Comparison of ENCODE assay signal across 8 cellular contexts in the genomic region with DNA sequence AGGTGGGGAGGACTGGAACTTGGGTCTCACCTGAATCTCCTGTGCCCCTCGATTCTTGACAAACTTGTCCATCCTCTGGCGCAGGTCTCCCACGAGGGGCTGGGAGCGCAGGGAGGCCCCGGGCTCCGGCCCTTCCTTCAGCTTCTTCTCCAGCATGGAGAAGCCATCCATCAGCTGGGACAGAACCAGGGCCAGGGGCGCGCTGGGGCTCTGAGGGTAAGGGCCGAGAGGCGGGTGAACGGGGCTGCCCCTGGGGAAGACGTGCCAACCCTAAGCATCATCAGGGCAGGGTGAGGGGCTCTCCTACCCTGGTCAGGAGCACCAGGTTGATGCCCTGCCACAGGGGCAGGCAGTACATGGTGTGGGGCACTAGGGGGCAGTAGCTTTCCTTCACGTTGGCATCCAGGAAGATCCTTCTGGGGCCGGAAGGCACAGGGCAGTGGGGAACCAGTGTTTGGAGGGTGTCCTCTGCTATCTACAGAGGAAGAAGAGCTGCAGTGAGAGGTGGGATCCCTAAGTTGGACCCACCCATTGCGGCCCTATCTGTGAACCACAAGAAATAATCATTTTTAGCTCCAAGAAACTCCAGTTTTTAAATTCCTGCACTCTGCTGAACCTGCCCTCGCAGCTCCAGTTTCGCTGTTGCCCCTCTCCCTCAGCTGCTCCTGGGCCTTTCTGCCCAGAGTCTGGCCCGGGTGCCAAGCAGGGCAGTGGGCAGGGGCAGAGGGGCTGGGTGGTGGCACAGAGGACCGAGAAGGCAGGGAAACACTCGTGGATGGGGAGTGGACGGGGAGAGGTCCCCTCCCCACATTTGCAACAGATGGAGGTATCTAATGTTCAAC. TPM values are rescaled to one million over a fixed set of nuclear protein-coding genes. Genes with fewer than 3 reads are reported as not detected.
DNase-seq lines count a peak whose midpoint lies in the region; ATAC-seq and TF ChIP-seq lines count a peak whose summit lies in the region.

No MANE protein-coding gene starts in this region.

- no peaks in the 10 kb centered on the region for H3K27me3 Mint-ChIP-seq in Calu3 (ENCODE audit: unreplicated experiment)
- H3K27me3 Mint-ChIP-seq in effector memory CD8-positive, alpha-beta T cell, result no peaks in the 10 kb centered on the region
- no peaks in the 10 kb centered on the region for H3K27me3 Mint-ChIP-seq in naive thymus-derived CD8-positive, alpha-beta T cell

- no peaks in the 10 kb centered on the region for H3K36me3 ChIP-seq in Karpas-422 (ENCODE audit: insufficient read depth, low read length)

- H3K4me3 ChIP-seq in Karpas-422 (ENCODE audit: low read length), result no peak overlapping the region

- H3K4me3 Mint-ChIP-seq in Calu3 (ENCODE audit: low read depth, unreplicated experiment), result no peak overlapping the region
- no peak overlapping the region for H3K4me3 Mint-ChIP-seq in effector memory CD8-positive, alpha-beta T cell
- no peak overlapping the region for H3K4me3 Mint-ChIP-seq in naive thymus-derived CD8-positive, alpha-beta T cell

- peak; percentile 54 for ATAC-seq in GM19455 (IDR thresholded peaks at IDR 0.05; ENCODE audit: unreplicated experiment)
- ATAC-seq in effector memory CD8-positive, alpha-beta T cell (replicated peaks), result peak; percentile 82
- ATAC-seq in naive thymus-derived CD8-positive, alpha-beta T cell, result peak; percentile 58 to 62
- no peak for ATAC-seq in GM21515 (IDR thresholded peaks at IDR 0.05; ENCODE audit: unreplicated experiment)

- H3K79me2 ChIP-seq in Karpas-422 (ENCODE audit: low read length), result no peaks in the 10 kb centered on the region

- no peak overlapping the region for H3K27ac ChIP-seq in Karpas-422 (ENCODE audit: low read length)
- no peak overlapping the region for H3K27ac ChIP-seq in VCaP

- no peaks in the 10 kb centered on the region for H3K27me3 ChIP-seq in Karpas-422 (ENCODE audit: low read length)

- peak; percentile 74 for TF ChIP-seq CTCF in Calu3 (IDR thresholded peaks at IDR 0.05; ENCODE audit: unreplicated experiment)
- peak; percentile 79 for TF ChIP-seq CTCF in VCaP (conservative IDR thresholded peaks at IDR 0.05)

- no peaks in the 10 kb centered on the region for H4K20me1 ChIP-seq in Karpas-422 (ENCODE audit: insufficient read depth, low read depth, low read length)

- H3K4me2 ChIP-seq in Karpas-422 (ENCODE audit: low read depth, low read length, poor library complexity, severe bottlenecking), result no peak overlapping the region

- intact Hi-C loops in Calu3 (cut with micrococcal nuclease; ENCODE audit: unreplicated experiment), result no loop called here

- DNase-seq in Calu3 (peak; percentile 56), Karpas-422 (peak; percentile 73), amniotic stem cell (lab: John Stamatoyannopoulos, UW) (no peak)
- DNase-seq in effector memory CD8-positive, alpha-beta T cell, result peak; percentile 35 to 47 (median 41)
- DNase-seq in naive thymus-derived CD8-positive, alpha-beta T cell, result peak in 5 of 10 donors; percentile 28 to 43 (median 35)

- no peaks in the 10 kb centered on the region for H3K9me2 ChIP-seq in Karpas-422 (replicated peaks; ENCODE audit: insufficient read depth, low read length)

- no peaks in the 10 kb centered on the region for H3K9me3 ChIP-seq in Karpas-422 (ENCODE audit: low read length)

- no peak overlapping the region for H3K27ac Mint-ChIP-seq in Calu3 (ENCODE audit: unreplicated experiment)
- peak overlapping the region; percentile 23 to 44 for H3K27ac Mint-ChIP-seq in effector memory CD8-positive, alpha-beta T cell
- no peak overlapping the region for H3K27ac Mint-ChIP-seq in naive thymus-derived CD8-positive, alpha-beta T cell

- CTCF ChIA-PET in Calu3 (lab: Charles Lee), result interaction anchor here (0.6 to 1.2 kb wide), 4 partner anchors 9 to 821 kb away, joined by 3 read pairs; a partner anchor contains a TSS

- no peaks in the 10 kb centered on the region for H3K4me1 Mint-ChIP-seq in Calu3 (ENCODE audit: low read depth, unreplicated experiment)
- H3K4me1 Mint-ChIP-seq in effector memory CD8-positive, alpha-beta T cell (ENCODE audit: low read depth in 2 of 2), result peaks cover 0 to 4% of the 10 kb centered on the region in 2 donors
- no peaks in the 10 kb centered on the region for H3K4me1 Mint-ChIP-seq in naive thymus-derived CD8-positive, alpha-beta T cell

- H3K36me3 Mint-ChIP-seq in Calu3 (ENCODE audit: insufficient read depth, unreplicated experiment), result peaks cover 7% of the 10 kb centered on the region
- peaks cover 44% of the 10 kb centered on the region for H3K36me3 Mint-ChIP-seq in effector memory CD8-positive, alpha-beta T cell (ENCODE audit: insufficient read depth)
- H3K36me3 Mint-ChIP-seq in naive thymus-derived CD8-positive, alpha-beta T cell, result peaks cover 0 to 54% (median 1%) of the 10 kb centered on the region in 3 donors

- H3K9me3 Mint-ChIP-seq in Calu3 (ENCODE audit: low read depth, unreplicated experiment), result no peaks in the 10 kb centered on the region
- no peaks in the 10 kb centered on the region for H3K9me3 Mint-ChIP-seq in effector memory CD8-positive, alpha-beta T cell
- no peaks in the 10 kb centered on the region for H3K9me3 Mint-ChIP-seq in naive thymus-derived CD8-positive, alpha-beta T cell

- no peaks in the 10 kb centered on the region for H3K4me1 ChIP-seq in Karpas-422 (ENCODE audit: low read length)

- no peak overlapping the region for H2AFZ ChIP-seq in Karpas-422 (ENCODE audit: low read length)

- no peak overlapping the region for H3K9ac ChIP-seq in Karpas-422 (ENCODE audit: low read length)

- POLR2A ChIA-PET in naive thymus-derived CD8-positive, alpha-beta T cell (lab: Charles Lee), result no interaction called here

- BruUV-seq in Calu3 (replicated peaks; lab: Mats Ljungman, UMichigan), result no TSS peak

RNA-seq across cellular contexts. Expression of a gene that starts 10.8 kb away (rescaled TPM):
- 7.0 and 10.1 TPM in 2 replicates for total RNA-seq in Calu3 (2022)
- total RNA-seq in Karpas-422 (2014; rRNA removed; shearing (Covaris generic); ENCODE audit: low replicate concordance), result 1.2 TPM in 1 of 2 replicates, not detected in the other
- 10 to 100 TPM; 20.3 TPM for total RNA-seq in naive thymus-derived CD8-positive, alpha-beta T cell
- 1 to 10 TPM; 3.8 to 5.7 (median 4.4) TPM for polyA plus RNA-seq in naive thymus-derived CD8-positive, alpha-beta T cell

RNA-seq across cellular contexts. Expression of a gene that starts 21.0 kb away (rescaled TPM):
- total RNA-seq in Calu3 (2022), result 28.1 and 34.2 TPM in 2 replicates
- 35.6 and 43.4 TPM in 2 replicates for total RNA-seq in Karpas-422 (2014; rRNA removed; shearing (Covaris generic); ENCODE audit: low replicate concordance)
- 10 to 100 TPM; 80.6 to 86.6 TPM for total RNA-seq in naive thymus-derived CD8-positive, alpha-beta T cell
- 10 to 100 TPM; 50.9 to 73.8 (median 62.0) TPM for polyA plus RNA-seq in naive thymus-derived CD8-positive, alpha-beta T cell

Comparison
In these comparisons a context has a peak if more than half of its experiments do, and no peak if none do; other contexts are left out.
1. H3K27ac Mint-ChIP-seq: peak in effector memory CD8-positive, alpha-beta T cell (2 of 2); none in Calu3 (single experiment) and naive thymus-derived CD8-positive, alpha-beta T cell (0 of 10).